In genomic region chr3:179421500-179421899, GRCh38 we compare ENCODE assay signal across 10 cellular contexts. TPM values are rescaled to one million over a fixed set of nuclear protein-coding genes. Genes with fewer than 3 reads are reported as not detected.
DNase-seq lines count a peak whose midpoint lies in the region; ATAC-seq and TF ChIP-seq lines count a peak whose summit lies in the region.
"Had no signal": no experiment of that assay in that cellular context is flagged by ENCODE, and none has a peak within 500 bp of the region (broad histone marks: within the 10 kb centered on the region; RNA-seq: fewer than 3 reads in every experiment).

No MANE protein-coding gene starts in this region.

- intact Hi-C loops in stomach (cut with DNase I; ENCODE audit: low total_unique reads): loop anchor here (10.0 kb wide), 1 partner anchor 133 kb away; no protein-coding TSS in a partner anchor
- intact Hi-C loops in CD4-positive, alpha-beta T cell (cut with DNase I, micrococcal nuclease): no loop called here

- H3K27me3 ChIP-seq in cardiac muscle cell (no peaks in the 10 kb centered on the region), stomach (no peaks in the 10 kb centered on the region)
- H3K27me3 ChIP-seq in CD4-positive, alpha-beta T cell (ENCODE audit: control insufficient read depth, insufficient read depth, low read length): no peaks in the 10 kb centered on the region
- H3K27me3 ChIP-seq: BLaER1 had no signal

- WGBS in stomach, 5 donors: 10 to 41% (median 16%) methylated on average over 2 of the region's 2 CpGs

- peaks cover 7% of the 10 kb centered on the region for H3K4me1 ChIP-seq in cardiac muscle cell (ENCODE audit: low read depth)
- peaks cover 0 to 11% (median 3%) of the 10 kb centered on the region in 4 donors for H3K4me1 ChIP-seq in stomach
- H3K4me1 ChIP-seq: BLaER1 had no signal

- no peak for TF ChIP-seq POLR2A in stomach (IDR thresholded peaks at IDR 0.05)

- TF ChIP-seq CTCF in cardiac muscle cell (IDR thresholded peaks at IDR 0.05; ENCODE audit: low read depth, low read length): peak; percentile 63
- TF ChIP-seq CTCF in stomach (IDR thresholded peaks at IDR 0.05): peak in 4 of 7 experiments; percentile 17 to 27 (median 24)
- TF ChIP-seq CTCF in CD4-positive, alpha-beta T cell (IDR thresholded peaks at IDR 0.05): no peak

- no peak overlapping the region for H3K4me3 Mint-ChIP-seq in CD4-positive, alpha-beta T cell
- H3K4me3 Mint-ChIP-seq: activated naive CD4-positive, alpha-beta T cell treated with anti-CD3 and anti-CD28 coated beads, Interleukin-2, amount 50 U/mL, for 24 hours had no signal

- ATAC-seq in SK-N-SH treated with all-trans-retinoic acid at 6 μM for 48 hours: peak; percentile 75
- no peak for ATAC-seq in CD4-positive, alpha-beta T cell (ENCODE audit: poor library complexity)

- no peaks in the 10 kb centered on the region for H3K9me3 ChIP-seq in cardiac muscle cell (ENCODE audit: low read depth)
- H3K9me3 ChIP-seq in stomach: no peaks in the 10 kb centered on the region
- H3K9me3 ChIP-seq in CD4-positive, alpha-beta T cell (ENCODE audit: control insufficient read depth, low read length): no peaks in the 10 kb centered on the region
- H3K9me3 ChIP-seq: BLaER1 had no signal

- H3K27me3 Mint-ChIP-seq in CD4-positive, alpha-beta T cell: no peaks in the 10 kb centered on the region
- H3K27me3 Mint-ChIP-seq: activated naive CD4-positive, alpha-beta T cell treated with anti-CD3 and anti-CD28 coated beads, Interleukin-2, amount 50 U/mL, for 24 hours had no signal

- no peaks in the 10 kb centered on the region for H3K9me3 Mint-ChIP-seq in CD4-positive, alpha-beta T cell
- H3K9me3 Mint-ChIP-seq: activated naive CD4-positive, alpha-beta T cell treated with anti-CD3 and anti-CD28 coated beads, Interleukin-2, amount 50 U/mL, for 24 hours had no signal

- H3K27ac Mint-ChIP-seq in CD4-positive, alpha-beta T cell: no peak overlapping the region
- H3K27ac Mint-ChIP-seq: activated naive CD4-positive, alpha-beta T cell treated with anti-CD3 and anti-CD28 coated beads, Interleukin-2, amount 50 U/mL, for 24 hours had no signal

- POLR2A ChIA-PET in CD4-positive, alpha-beta T cell (lab: Charles Lee): no interaction called here

- no peak overlapping the region for H3K4me3 ChIP-seq in cardiac muscle cell
- no peak overlapping the region for H3K4me3 ChIP-seq in stomach
- H3K4me3 ChIP-seq: BLaER1 had no signal

- H3K4me1 Mint-ChIP-seq in CD4-positive, alpha-beta T cell (ENCODE audit: low read depth): no peaks in the 10 kb centered on the region
- H3K4me1 Mint-ChIP-seq: activated naive CD4-positive, alpha-beta T cell treated with anti-CD3 and anti-CD28 coated beads, Interleukin-2, amount 50 U/mL, for 24 hours had no signal

- H3K36me3 ChIP-seq in cardiac muscle cell (peaks cover 9% of the 10 kb centered on the region), stomach (peaks cover 3 to 55% (median 45%) of the 10 kb centered on the region in 4 donors)

- no peaks in the 10 kb centered on the region for H3K36me3 Mint-ChIP-seq in CD4-positive, alpha-beta T cell (ENCODE audit: low read depth)
- H3K36me3 Mint-ChIP-seq: activated naive CD4-positive, alpha-beta T cell treated with anti-CD3 and anti-CD28 coated beads, Interleukin-2, amount 50 U/mL, for 24 hours had no signal

- H3K27ac ChIP-seq in cardiac muscle cell (no peak overlapping the region), stomach (no peak overlapping the region)
- H3K27ac ChIP-seq in CD4-positive, alpha-beta T cell (ENCODE audit: low read depth, low read length): no peak overlapping the region
- H3K27ac ChIP-seq: BLaER1 had no signal

- CTCF ChIA-PET in CD4-positive, alpha-beta T cell (lab: Charles Lee): no interaction called here

- DNase-seq in DMS53 (lab: John Stamatoyannopoulos, UW): peak; percentile 37
- no peak for DNase-seq in DMS53 treated with DMSO at 0.1 percent for 48 hours (lab: John Stamatoyannopoulos, UW; ENCODE audit: unreplicated experiment)
- peak; percentile 65 to 68 for DNase-seq in cardiac muscle cell (ENCODE audit: low read depth in 1 of 2, low spot score in 1 of 2)
- no peak for DNase-seq in stomach
- no peak for DNase-seq in NCI-H748 treated with DMSO at 0.1 percent for 48 hours (lab: John Stamatoyannopoulos, UW)
- DNase-seq in T-helper 1 cell: no peak
- no peak for DNase-seq in CD4-positive, alpha-beta T cell

- TF ChIP-seq EP300 in stomach (IDR thresholded peaks at IDR 0.05): no peak

TF ChIP-seq in SK-N-SH treated with all-trans-retinoic acid at 6 μM for 48 hours, 23 proteins besides CTCF, POLR2A, EP300 and RAD21:
- no peak for TF ChIP-seq ZNF565 (CRISPR knock-in tag; conservative IDR thresholded peaks at IDR 0.05; ENCODE audit: low read depth)
- no peak for TF ChIP-seq ARNTL (CRISPR knock-in tag; IDR thresholded peaks at IDR 0.05; ENCODE audit: borderline replicate concordance, low read depth)
- TF ChIP-seq TCF4 (CRISPR knock-in tag; IDR thresholded peaks at IDR 0.05; ENCODE audit: borderline replicate concordance): no peak
- TF ChIP-seq POU6F1 (CRISPR knock-in tag; IDR thresholded peaks at IDR 0.05; ENCODE audit: borderline replicate concordance, low read depth): no peak
- no peak for TF ChIP-seq ZNF70 (CRISPR knock-in tag; IDR thresholded peaks at IDR 0.05)
- no peak for TF ChIP-seq CSRNP3 (CRISPR knock-in tag; IDR thresholded peaks at IDR 0.05)
- TF ChIP-seq ISL1 (CRISPR knock-in tag; IDR thresholded peaks at IDR 0.05): no peak
- TF ChIP-seq TSHZ2 (CRISPR knock-in tag; IDR thresholded peaks at IDR 0.05): no peak

RNA-seq across cellular contexts. Expression of gene GNB4, which starts 29.8 kb away (rescaled TPM):
- total RNA-seq in cardiac muscle cell (19.9 and 26.7 TPM in 2 replicates), stomach (10 to 100 TPM; 17.7 to 81.3 (median 35.6) TPM)
- polyA plus RNA-seq in cardiac muscle cell (18.4 and 29.6 TPM in 2 replicates), stomach (1 to 10 TPM; 3.8 to 9.8 (median 7.6) TPM)
- total RNA-seq in CD4-positive, alpha-beta T cell: under 1 TPM; 0.41 to 0.56 TPM

Comparison
In these comparisons a context has a peak if more than half of its experiments do, and no peak if none do; other contexts are left out.
1. DNase-seq: peak in DMS53 (single experiment) and cardiac muscle cell (2 of 2); none in DMS53 treated with DMSO at 0.1 percent for 48 hours (single experiment), stomach (single experiment), NCI-H748 treated with DMSO at 0.1 percent for 48 hours (single experiment), T-helper 1 cell (0 of 5) and CD4-positive, alpha-beta T cell (0 of 10).
2. RNA of gene GNB4, which starts 29.8 kb away (total RNA-seq): 17.7 to 81.3 TPM in stomach and 19.9 to 26.7 TPM in cardiac muscle cell; 0.41 to 0.56 TPM in CD4-positive, alpha-beta T cell; every median in the first group is over 10 times any median in the second.